Comparison of ENCODE assay signal across 17 cellular contexts in genomic region chr13:106036870-106037269, GRCh38.
DNase-seq lines count a peak whose midpoint lies in the region; ATAC-seq and TF ChIP-seq lines count a peak whose summit lies in the region.
"Had no signal": no experiment of that assay in that cellular context is flagged by ENCODE, and none has a peak within 500 bp of the region (broad histone marks: within the 10 kb centered on the region; RNA-seq: fewer than 3 reads in every experiment).

No MANE protein-coding gene starts in this region.

- no peak for ATAC-seq in Right ventricle myocardium superior (ENCODE audit: poor library complexity)
- ATAC-seq in upper lobe of right lung, result peak; percentile 50
- ATAC-seq in GM18909 (IDR thresholded peaks at IDR 0.05; ENCODE audit: poor library complexity, unreplicated experiment), result no peak
- ATAC-seq in GM18868 (IDR thresholded peaks at IDR 0.05; ENCODE audit: unreplicated experiment), result no peak
- no peak for ATAC-seq in T-cell (replicated peaks in 1 of 4)
- ATAC-seq: activated T-cell treated with anti-CD3 and anti-CD28 coated beads, Interleukin-2, amount 50 U/mL, for 72 hours; natural killer cell treated with Interleukin-12 subunit alpha and Interleukin-12 subunit beta and Interleukin-15 and Interleukin-18, amount 100 ng/mL, for 72 hours had no signal

- intact Hi-C loops in left ventricle myocardium inferior (cut with micrococcal nuclease) (no loop called here), Right ventricle myocardium superior (cut with DNase I) (no loop called here), upper lobe of right lung (cut with DNase I) (no loop called here)

- TF ChIP-seq CTCF in left ventricle myocardium inferior (IDR thresholded peaks at IDR 0.05; ENCODE audit: borderline replicate concordance), result peak; percentile 12
- no peak for TF ChIP-seq CTCF in upper lobe of right lung (IDR thresholded peaks at IDR 0.05)

- H3K4me1 ChIP-seq in left ventricle myocardium inferior, result no peaks in the 10 kb centered on the region
- no peaks in the 10 kb centered on the region for H3K4me1 ChIP-seq in upper lobe of right lung

- H3K36me3 Mint-ChIP-seq in T-cell, result no peaks in the 10 kb centered on the region
- H3K36me3 Mint-ChIP-seq: activated naive CD8-positive, alpha-beta T cell treated with anti-CD3 and anti-CD28 coated beads for 36 hours; natural killer cell treated with Interleukin-12 subunit alpha and Interleukin-12 subunit beta and Interleukin-15 and Interleukin-18, amount 100 ng/mL, for 72 hours had no signal

- H3K9me3 Mint-ChIP-seq in T-cell, result peaks cover 0 to 8% (median 0%) of the 10 kb centered on the region in 3 donors
- H3K9me3 Mint-ChIP-seq: activated CD4-positive, alpha-beta T cell treated with anti-CD3 and anti-CD28 coated beads, Interleukin-2, amount 10 ng/mL, durations not matched to agents 7 days and 5 days; activated naive CD8-positive, alpha-beta T cell treated with anti-CD3 and anti-CD28 coated beads for 36 hours; activated T-cell treated with anti-CD3 and anti-CD28 coated beads, Interleukin-2, amount 50 U/mL, for 72 hours had no signal

- H3K9me3 ChIP-seq in left ventricle myocardium inferior (replicated peaks) (no peaks in the 10 kb centered on the region), upper lobe of right lung (no peaks in the 10 kb centered on the region)

- DNase-seq in left ventricle myocardium inferior, result no peak
- DNase-seq in Right ventricle myocardium superior, result no peak
- peak; percentile 47 for DNase-seq in RPMI7951 (ENCODE audit: low read depth)
- DNase-seq in iPS-NIHi7 (ENCODE audit: extremely low spot score), result peak; percentile 44
- DNase-seq in upper lobe of right lung, result no peak
- DNase-seq in T-cell, result no peak
- DNase-seq: activated CD4-positive, alpha-beta T cell treated with anti-CD3 and anti-CD28 coated beads, Interleukin-2, amount 10 ng/mL, durations not matched to agents 7 days and 5 days; activated naive CD8-positive, alpha-beta T cell treated with anti-CD3 and anti-CD28 coated beads for 36 hours; activated T-cell treated with anti-CD3 and anti-CD28 coated beads, Interleukin-2, amount 50 U/mL, for 72 hours; effector CD8-positive, alpha-beta T cell; hippocampal formation; MV-4-11; NCI-H2081 treated with DMSO at 0.1 percent for 48 hours; T1000 had no signal

- POLR2A ChIA-PET in T-cell (lab: Charles Lee), result no interaction called here

- H3K4me3 ChIP-seq in left ventricle myocardium inferior (no peak overlapping the region), upper lobe of right lung (no peak overlapping the region)

- CTCF ChIA-PET in T-cell (lab: Charles Lee), result no interaction called here

- H3K27me3 Mint-ChIP-seq in T-cell, result no peaks in the 10 kb centered on the region
- H3K27me3 Mint-ChIP-seq: activated CD4-positive, alpha-beta T cell treated with anti-CD3 and anti-CD28 coated beads, Interleukin-2, amount 10 ng/mL, durations not matched to agents 7 days and 5 days; natural killer cell treated with Interleukin-12 subunit alpha and Interleukin-12 subunit beta and Interleukin-15 and Interleukin-18, amount 100 ng/mL, for 72 hours had no signal

- H3K36me3 ChIP-seq in left ventricle myocardium inferior (no peaks in the 10 kb centered on the region), upper lobe of right lung (no peaks in the 10 kb centered on the region)

- H3K4me3 Mint-ChIP-seq in T-cell, result no peak overlapping the region
- H3K4me3 Mint-ChIP-seq: activated CD4-positive, alpha-beta T cell treated with anti-CD3 and anti-CD28 coated beads, Interleukin-2, amount 10 ng/mL, durations not matched to agents 7 days and 5 days; activated naive CD8-positive, alpha-beta T cell treated with anti-CD3 and anti-CD28 coated beads for 36 hours; activated T-cell treated with anti-CD3 and anti-CD28 coated beads, Interleukin-2, amount 50 U/mL, for 72 hours; natural killer cell treated with Interleukin-12 subunit alpha and Interleukin-12 subunit beta and Interleukin-15 and Interleukin-18, amount 100 ng/mL, for 72 hours had no signal

- no peak overlapping the region for H3K27ac Mint-ChIP-seq in T-cell
- H3K27ac Mint-ChIP-seq: activated CD4-positive, alpha-beta T cell treated with anti-CD3 and anti-CD28 coated beads, Interleukin-2, amount 10 ng/mL, durations not matched to agents 7 days and 5 days; activated naive CD8-positive, alpha-beta T cell treated with anti-CD3 and anti-CD28 coated beads for 36 hours; activated T-cell treated with anti-CD3 and anti-CD28 coated beads, Interleukin-2, amount 50 U/mL, for 72 hours; natural killer cell treated with Interleukin-12 subunit alpha and Interleukin-12 subunit beta and Interleukin-15 and Interleukin-18, amount 100 ng/mL, for 72 hours had no signal

- H3K27me3 ChIP-seq in left ventricle myocardium inferior (ENCODE audit: low read depth) (no peaks in the 10 kb centered on the region), upper lobe of right lung (no peaks in the 10 kb centered on the region)

- H3K27ac ChIP-seq in left ventricle myocardium inferior (replicated peaks), result no peak overlapping the region
- H3K27ac ChIP-seq in upper lobe of right lung, result no peak overlapping the region

- H3K4me1 Mint-ChIP-seq in T-cell, result no peaks in the 10 kb centered on the region
- H3K4me1 Mint-ChIP-seq: activated CD4-positive, alpha-beta T cell treated with anti-CD3 and anti-CD28 coated beads, Interleukin-2, amount 10 ng/mL, durations not matched to agents 7 days and 5 days; activated naive CD8-positive, alpha-beta T cell treated with anti-CD3 and anti-CD28 coated beads for 36 hours had no signal

Comparison
In these comparisons a context has a peak if more than half of its experiments do, and no peak if none do; other contexts are left out.
1. DNase-seq: peak in RPMI7951 (single experiment) and iPS-NIHi7 (single experiment); none in left ventricle myocardium inferior (single experiment), Right ventricle myocardium superior (single experiment), upper lobe of right lung (single experiment) and T-cell (0 of 34).